In genomic region chr6:53335224-53335994, GRCh38 we compare ENCODE assay signal across 8 cellular contexts. TPM values are rescaled to one million over a fixed set of nuclear protein-coding genes. Genes with fewer than 3 reads are reported as not detected.
A peak's percentile ranks its signal among the peaks of the same experiment; 100 is the strongest.
DNase-seq lines count a peak whose midpoint lies in the region; ATAC-seq and TF ChIP-seq lines count a peak whose summit lies in the region.

No MANE protein-coding gene starts in this region.

- no peaks in the 10 kb centered on the region for H3K27me3 ChIP-seq in foreskin keratinocyte

- no peak for TF ChIP-seq CTCF in foreskin keratinocyte (conservative IDR thresholded peaks at IDR 0.05)

- intact Hi-C loops in activated CD4-positive, alpha-beta T cell treated with anti-CD3 and anti-CD28 coated beads, Interleukin-2, amount 10 ng/mL, durations not matched to agents 24 days and 14 days (cut with micrococcal nuclease), result loop anchor here (1.0 to 10.0 kb wide), 6 partner anchors 12 to 941 kb away; partner anchors contain the start of genes ELOVL5 and GSTA4

- no peaks in the 10 kb centered on the region for H3K4me1 ChIP-seq in foreskin keratinocyte

- peak overlapping the region; percentile 81 for H3K4me3 Mint-ChIP-seq in activated CD4-positive, alpha-beta T cell treated with anti-CD3 and anti-CD28 coated beads, Interleukin-2, amount 10 ng/mL, durations not matched to agents 24 days and 14 days

- peaks cover 27% of the 10 kb centered on the region for H3K36me3 Mint-ChIP-seq in activated CD4-positive, alpha-beta T cell treated with anti-CD3 and anti-CD28 coated beads, Interleukin-2, amount 10 ng/mL, durations not matched to agents 24 days and 14 days (ENCODE audit: low read depth)

- no peaks in the 10 kb centered on the region for H3K27me3 Mint-ChIP-seq in activated CD4-positive, alpha-beta T cell treated with anti-CD3 and anti-CD28 coated beads, Interleukin-2, amount 10 ng/mL, durations not matched to agents 24 days and 14 days

- DNase-seq in NCI-H748 (lab: John Stamatoyannopoulos, UW; ENCODE audit: unreplicated experiment) (peak; percentile 15), NCI-H748 treated with DMSO at 0.1 percent for 48 hours (lab: John Stamatoyannopoulos, UW) (no peak), foreskin keratinocyte (peak in 1 of 2 donors; percentile 14), NCI-H2227 (lab: John Stamatoyannopoulos, UW; ENCODE audit: unreplicated experiment) (no peak), NCI-H146 treated with DMSO at 0.1 percent for 48 hours (lab: John Stamatoyannopoulos, UW; ENCODE audit: unreplicated experiment) (no peak)
- DNase-seq in activated CD4-positive, alpha-beta T cell treated with anti-CD3 and anti-CD28 coated beads, Interleukin-2, amount 10 ng/mL, durations not matched to agents 24 days and 14 days, result peak; percentile 92
- peak; percentile 30 for DNase-seq in stimulated activated CD8-positive, alpha-beta memory T cell treated with anti-CD3 and anti-CD28 coated beads, Interleukin-15, amount 100 ng/mL, for 48 hours (ENCODE audit: low read depth in 2 of 2)

- no peak overlapping the region for H3K27ac ChIP-seq in foreskin keratinocyte

- peaks cover 67% of the 10 kb centered on the region for H3K4me1 Mint-ChIP-seq in activated CD4-positive, alpha-beta T cell treated with anti-CD3 and anti-CD28 coated beads, Interleukin-2, amount 10 ng/mL, durations not matched to agents 24 days and 14 days

- peak overlapping the region; percentile 97 for H3K27ac Mint-ChIP-seq in activated CD4-positive, alpha-beta T cell treated with anti-CD3 and anti-CD28 coated beads, Interleukin-2, amount 10 ng/mL, durations not matched to agents 24 days and 14 days

- ATAC-seq in HG03342 (IDR thresholded peaks at IDR 0.05; ENCODE audit: unreplicated experiment) (peak; percentile 86), foreskin keratinocyte (peak; percentile 72)

- H3K9me3 Mint-ChIP-seq in activated CD4-positive, alpha-beta T cell treated with anti-CD3 and anti-CD28 coated beads, Interleukin-2, amount 10 ng/mL, durations not matched to agents 24 days and 14 days, result no peaks in the 10 kb centered on the region

RNA-seq across cellular contexts. Expression of gene ELOVL5, which starts 13.3 kb away (rescaled TPM):
- total RNA-seq in activated CD4-positive, alpha-beta T cell treated with anti-CD3 and anti-CD28 coated beads, Interleukin-2, amount 10 ng/mL, durations not matched to agents 24 days and 14 days, result 122 and 126 TPM in 2 replicates
- total RNA-seq in foreskin keratinocyte, result 91.9 and 98.3 TPM in 2 replicates
- 51.2 and 59.9 TPM in 2 replicates for polyA plus RNA-seq in foreskin keratinocyte

Comparison
In these comparisons a context has a peak if more than half of its experiments do, and no peak if none do; other contexts are left out.
1. DNase-seq: peak in NCI-H748 (single experiment), activated CD4-positive, alpha-beta T cell treated with anti-CD3 and anti-CD28 coated beads, Interleukin-2, amount 10 ng/mL, durations not matched to agents 24 days and 14 days (single experiment) and stimulated activated CD8-positive, alpha-beta memory T cell treated with anti-CD3 and anti-CD28 coated beads, Interleukin-15, amount 100 ng/mL, for 48 hours (2 of 2); none in NCI-H748 treated with DMSO at 0.1 percent for 48 hours (single experiment), NCI-H2227 (single experiment) and NCI-H146 treated with DMSO at 0.1 percent for 48 hours (single experiment).